Comparison of ENCODE assay signal across 19 cellular contexts in the genomic region with DNA sequence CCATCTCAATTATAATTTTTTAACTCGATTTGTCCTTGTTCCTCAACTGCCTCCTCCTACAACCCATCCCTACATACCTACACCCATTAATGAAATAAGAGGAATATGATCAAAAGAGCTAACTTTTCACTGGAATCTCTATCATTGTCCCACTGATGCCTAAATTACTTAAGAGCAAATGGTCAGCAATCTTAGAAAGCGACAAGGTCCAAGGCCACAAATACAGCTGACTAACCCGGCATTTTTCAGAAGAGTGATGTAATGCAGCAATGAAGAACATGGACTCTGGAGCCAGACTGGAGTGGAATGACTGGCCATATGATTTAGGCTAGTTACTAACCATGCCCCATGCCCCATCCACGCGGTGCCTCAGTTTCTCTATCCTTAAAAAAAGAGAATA. TPM values are rescaled to one million over a fixed set of nuclear protein-coding genes. Genes with fewer than 3 reads are reported as not detected.
DNase-seq lines count a peak whose midpoint lies in the region; ATAC-seq and TF ChIP-seq lines count a peak whose summit lies in the region.
"Had no signal": no experiment of that assay in that cellular context is flagged by ENCODE, and none has a peak within 500 bp of the region (broad histone marks: within the 10 kb centered on the region; RNA-seq: fewer than 3 reads in every experiment).

No MANE protein-coding gene starts in this region.

- peaks cover under 1 to 2% of the 10 kb centered on the region in 2 donors for H3K9me3 Mint-ChIP-seq in activated T-cell treated with anti-CD3 and anti-CD28 coated beads, Interleukin-2, amount 50 U/mL, for 72 hours
- H3K9me3 Mint-ChIP-seq: CD8-positive, alpha-beta T cell had no signal

- H3K4me3 Mint-ChIP-seq in activated T-cell treated with anti-CD3 and anti-CD28 coated beads, Interleukin-2, amount 50 U/mL, for 72 hours: no peak overlapping the region
- H3K4me3 Mint-ChIP-seq: CD8-positive, alpha-beta T cell; IgD-negative memory B cell had no signal

- H3K4me1 ChIP-seq in liver (ENCODE audit: control insufficient read depth in 4 of 4, insufficient read depth in 4 of 4, low read length in 3 of 4): no peaks in the 10 kb centered on the region
- H3K4me1 ChIP-seq: SJSA1 had no signal

- H3K27me3 ChIP-seq in liver (ENCODE audit: control insufficient read depth in 4 of 4, insufficient read depth in 4 of 4, low read length in 3 of 4): no peaks in the 10 kb centered on the region
- H3K27me3 ChIP-seq: SJSA1 had no signal

- H3K9me3 ChIP-seq in liver (ENCODE audit: control insufficient read depth in 4 of 4, low read length in 3 of 4): no peaks in the 10 kb centered on the region
- H3K9me3 ChIP-seq: SJSA1 had no signal

- H3K4me3 ChIP-seq in choroid plexus epithelial cell (ENCODE audit: low read depth, low read length) (no peak overlapping the region), liver (ENCODE audit: low read depth in 1 of 3, low read length in 3 of 3) (no peak overlapping the region)
- H3K4me3 ChIP-seq: SJSA1 had no signal

- H3K36me3 Mint-ChIP-seq in activated T-cell treated with anti-CD3 and anti-CD28 coated beads, Interleukin-2, amount 50 U/mL, for 72 hours (ENCODE audit: insufficient read depth in 2 of 2): peaks cover 2 to 19% of the 10 kb centered on the region in 2 donors

- no peaks in the 10 kb centered on the region for H3K27me3 Mint-ChIP-seq in activated T-cell treated with anti-CD3 and anti-CD28 coated beads, Interleukin-2, amount 50 U/mL, for 72 hours (ENCODE audit: low read depth)
- H3K27me3 Mint-ChIP-seq: IgD-negative memory B cell had no signal

- H3K27ac Mint-ChIP-seq in activated T-cell treated with anti-CD3 and anti-CD28 coated beads, Interleukin-2, amount 50 U/mL, for 72 hours: peak overlapping the region; percentile 15
- H3K27ac Mint-ChIP-seq: CD8-positive, alpha-beta T cell had no signal

- no peak for TF ChIP-seq RAD21 in liver (IDR thresholded peaks at IDR 0.05)

- 83% methylated on average over 5 of the region's 5 CpGs for WGBS in liver

- no peak overlapping the region for H3K27ac ChIP-seq in liver (ENCODE audit: low read depth in 1 of 2, low read length in 2 of 2)
- H3K27ac ChIP-seq: SJSA1 had no signal

- TF ChIP-seq CTCF in choroid plexus epithelial cell (conservative IDR thresholded peaks at IDR 0.05; ENCODE audit: low read depth, low read length) (no peak), liver (IDR thresholded peaks at IDR 0.05; ENCODE audit: low read depth, low read length, missing input control) (no peak)

- DNase-seq in activated T-cell treated with anti-CD3 and anti-CD28 coated beads, Interleukin-2, amount 50 U/mL, for 72 hours: no peak
- no peak for DNase-seq in activated T-cell treated with anti-CD3 and anti-CD28 coated beads, Interleukin-2, amount 50 U/mL, for 48 hours
- DNase-seq in choroid plexus epithelial cell (ENCODE audit: low read depth) (peak; percentile 28), Right ventricle myocardium inferior (ENCODE audit: missing footprints) (no peak), HPDE6-E6E7 (ENCODE audit: extremely low spot score) (no peak)
- DNase-seq in activated CD4-positive, alpha-beta T cell treated with anti-CD3 and anti-CD28 coated beads for 4 hours: no peak
- DNase-seq: 8988T; CD8-positive, alpha-beta T cell; GOT3; NCI-H1105 treated with DMSO at 0.1 percent for 48 hours; NCI-H1694 treated with DMSO at 0.1 percent for 48 hours; NCI-H2107; NCI-H2227 treated with DMSO at 0.1 percent for 48 hours; NCI-H526 treated with DMSO at 0.1 percent for 48 hours; NK-92 treated with Interleukin-12 subunit alpha and Interleukin-12 subunit beta, amount 100 ng/mL, for 24 hours had no signal

- ATAC-seq in activated T-cell treated with anti-CD3 and anti-CD28 coated beads, Interleukin-2, amount 50 U/mL, for 72 hours (replicated peaks in 1 of 2): no peak
- ATAC-seq in Right ventricle myocardium inferior: no peak
- ATAC-seq in HG03280 (IDR thresholded peaks at IDR 0.05; ENCODE audit: unreplicated experiment): no peak
- ATAC-seq: CD8-positive, alpha-beta T cell had no signal

- H3K36me3 ChIP-seq in liver (ENCODE audit: control insufficient read depth in 4 of 4, insufficient read depth in 3 of 4, low read depth in 1 of 4, low read length in 3 of 4): peaks cover 0 to 5% (median 3%) of the 10 kb centered on the region in 4 donors
- H3K36me3 ChIP-seq: SJSA1 had no signal

- intact Hi-C loops in Right ventricle myocardium inferior (cut with DNase I): no loop called here

- H3K9ac ChIP-seq in liver (ENCODE audit: low read depth in 1 of 2, low read length in 2 of 2): no peak overlapping the region

- H3K4me1 Mint-ChIP-seq in activated T-cell treated with anti-CD3 and anti-CD28 coated beads, Interleukin-2, amount 50 U/mL, for 72 hours (ENCODE audit: low read depth): no peaks in the 10 kb centered on the region

TF ChIP-seq in liver, 16 proteins besides CTCF, POLR2A, EP300 and RAD21:
- no peak for TF ChIP-seq JUND (IDR thresholded peaks at IDR 0.05)
- no peak for TF ChIP-seq RXRA (IDR thresholded peaks at IDR 0.05)
- no peak for TF ChIP-seq REST (IDR thresholded peaks at IDR 0.05)
- TF ChIP-seq EGR1 (IDR thresholded peaks at IDR 0.05; ENCODE audit: low read depth in 2 of 2): no peak
- peak; percentile 14 for TF ChIP-seq YY1 (IDR thresholded peaks at IDR 0.05)
- no peak for TF ChIP-seq FOXA1 (IDR thresholded peaks at IDR 0.05)
- TF ChIP-seq GABPA (IDR thresholded peaks at IDR 0.05 in 1 of 2, conservative IDR thresholded peaks at IDR 0.05 in 1 of 2): no peak
- TF ChIP-seq SP1 (IDR thresholded peaks at IDR 0.05): no peak
- no peak for TF ChIP-seq FOXA2 (IDR thresholded peaks at IDR 0.05)
- peak; percentile 69 to 88 for TF ChIP-seq HNF4A (conservative IDR thresholded peaks at IDR 0.05)
- TF ChIP-seq ZBTB33 (IDR thresholded peaks at IDR 0.05): no peak
- no peak for TF ChIP-seq NR2F2 (IDR thresholded peaks at IDR 0.05)
- peak; percentile 41 for TF ChIP-seq HNF4G (IDR thresholded peaks at IDR 0.05)
- TF ChIP-seq MAX (IDR thresholded peaks at IDR 0.05): no peak
- no peak for TF ChIP-seq TAF1 (conservative IDR thresholded peaks at IDR 0.05)
- peak; percentile 41 for TF ChIP-seq ATF3 (IDR thresholded peaks at IDR 0.05)

RNA-seq across cellular contexts. Expression of gene PPA2, which starts 56.2 kb away (rescaled TPM):
- total RNA-seq in activated T-cell treated with anti-CD3 and anti-CD28 coated beads, Interleukin-2, amount 50 U/mL, for 72 hours: 10 to 100 TPM; 74.7 to 90.0 TPM
- total RNA-seq in liver: 10 to 100 TPM; 48.3 to 60.0 TPM
- 100 to 1,000 TPM in 1 of 2 donors, 10 to 100 TPM in 1; 81.6 to 102 TPM for polyA plus RNA-seq in liver
- 89.5 TPM for total RNA-seq in Right ventricle myocardium inferior
